Comparison of ENCODE assay signal across 21 cellular contexts in the genomic region with DNA sequence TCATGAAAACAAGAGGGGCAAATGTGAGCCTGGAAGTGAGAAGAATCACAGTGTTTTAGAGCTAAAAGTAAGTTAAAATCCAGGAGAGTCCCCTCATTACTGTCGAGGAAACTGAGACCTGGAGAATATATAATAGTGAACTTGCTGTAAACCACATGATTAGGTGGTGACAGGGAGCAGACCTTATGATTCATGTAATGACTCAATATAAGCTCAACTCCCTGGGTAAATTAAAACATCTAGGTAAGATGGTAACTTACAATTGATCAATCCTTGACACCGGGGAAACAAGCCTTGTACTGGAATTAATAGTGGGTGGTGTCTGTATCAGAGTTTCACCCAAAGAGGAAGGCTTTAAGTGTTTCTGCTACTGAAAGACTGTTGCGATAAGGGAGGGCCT.
"Had no signal": no experiment of that assay in that cellular context is flagged by ENCODE, and none has a peak within 500 bp of the region (broad histone marks: within the 10 kb centered on the region; RNA-seq: fewer than 3 reads in every experiment).

No MANE protein-coding gene starts in this region.

- H3K27ac Mint-ChIP-seq: activated CD4-positive, alpha-beta memory T cell treated with anti-CD3 and anti-CD28 coated beads, Interleukin-2, amount 10 ng/mL, durations not matched to agents 7 days and 5 days; activated T-cell treated with anti-CD3 and anti-CD28 coated beads, Interleukin-2, amount 50 U/mL, for 24 hours; dendritic cell treated with granulocyte-macrophage colony-stimulating factor and Interleukin-4, amounts not matched to agents 40 ng/mL and 50 ng/mL, for 4 days; natural killer cell; stimulated activated effector memory CD8-positive, alpha-beta T cell treated with anti-CD3 and anti-CD28 coated beads, Interleukin-12 subunit alpha, Interleukin-12 subunit beta, amount 100 ng/mL, for 72 hours; T-helper 2 cell treated with Interferon-gamma antibody and Interleukin-4, amounts not matched to agents 5 μg/mL and 100 μg/mL, for 36 hours; type B pancreatic cell; WTC11 had no signal

- H3K4me2 ChIP-seq: smooth muscle cell had no signal

- H3K9me3 ChIP-seq: esophagus squamous epithelium, lower lobe of right lung, ovary, stomach, testis had no signal

- H3K27me3 Mint-ChIP-seq: dendritic cell treated with granulocyte-macrophage colony-stimulating factor and Interleukin-4, amounts not matched to agents 40 ng/mL and 50 ng/mL, for 4 days had no signal

- H3K4me3 Mint-ChIP-seq: activated CD4-positive, alpha-beta memory T cell treated with anti-CD3 and anti-CD28 coated beads, Interleukin-2, amount 10 ng/mL, durations not matched to agents 7 days and 5 days; activated T-cell treated with anti-CD3 and anti-CD28 coated beads, Interleukin-2, amount 50 U/mL, for 24 hours; dendritic cell treated with granulocyte-macrophage colony-stimulating factor and Interleukin-4, amounts not matched to agents 40 ng/mL and 50 ng/mL, for 4 days; natural killer cell; stimulated activated effector memory CD8-positive, alpha-beta T cell treated with anti-CD3 and anti-CD28 coated beads, Interleukin-12 subunit alpha, Interleukin-12 subunit beta, amount 100 ng/mL, for 72 hours; T-helper 2 cell treated with Interferon-gamma antibody and Interleukin-4, amounts not matched to agents 5 μg/mL and 100 μg/mL, for 36 hours; type B pancreatic cell; WTC11 had no signal

- H3K36me3 ChIP-seq: esophagus squamous epithelium, lower lobe of right lung, ovary, stomach had no signal

- DNase-seq: activated CD4-positive, alpha-beta memory T cell treated with anti-CD3 and anti-CD28 coated beads, Interleukin-2, amount 10 ng/mL, durations not matched to agents 7 days and 5 days; activated CD4-positive, alpha-beta T cell treated with anti-CD3 and anti-CD28 coated beads for 4 hours; activated effector memory CD4-positive, alpha-beta T cell treated with Interleukin-2 at 50 U/mL for 16 hours; activated naive CD4-positive, alpha-beta T cell treated with anti-CD3 and anti-CD28 coated beads, Interleukin-2, amount 50 U/mL, for 16 hours; activated T-cell treated with anti-CD3 and anti-CD28 coated beads, Interleukin-2, amount 50 U/mL, for 24 hours; effector CD8-positive, alpha-beta T cell; esophagus squamous epithelium; left colon; lower lobe of right lung; natural killer cell; ovary; stimulated activated CD4-positive, alpha-beta T cell treated with anti-CD3 and anti-CD28 coated beads, Interleukin-4, amount 100 ng/mL, for 1 hour; stomach; testis had no signal

- ATAC-seq: left colon; lower lobe of right lung; natural killer cell; sciatic nerve; stimulated activated effector memory CD8-positive, alpha-beta T cell treated with anti-CD3 and anti-CD28 coated beads, Interleukin-12 subunit alpha, Interleukin-12 subunit beta, amount 100 ng/mL, for 72 hours; WTC11 had no signal

- H3K27me3 ChIP-seq: esophagus squamous epithelium, ovary, stomach, testis had no signal

- H3K4me1 ChIP-seq: esophagus squamous epithelium, lower lobe of right lung, stomach, testis had no signal

- H3K36me3 Mint-ChIP-seq: stimulated activated effector memory CD8-positive, alpha-beta T cell treated with anti-CD3 and anti-CD28 coated beads, Interleukin-12 subunit alpha, Interleukin-12 subunit beta, amount 100 ng/mL, for 72 hours; type B pancreatic cell; WTC11 had no signal

- H3K4me3 ChIP-seq: esophagus squamous epithelium, lower lobe of right lung, ovary, smooth muscle cell, stomach, testis had no signal

- H3K4me1 Mint-ChIP-seq: activated CD4-positive, alpha-beta memory T cell treated with anti-CD3 and anti-CD28 coated beads, Interleukin-2, amount 10 ng/mL, durations not matched to agents 7 days and 5 days; stimulated activated effector memory CD8-positive, alpha-beta T cell treated with anti-CD3 and anti-CD28 coated beads, Interleukin-12 subunit alpha, Interleukin-12 subunit beta, amount 100 ng/mL, for 72 hours; WTC11 had no signal

- H3K9me3 Mint-ChIP-seq: activated CD4-positive, alpha-beta memory T cell treated with anti-CD3 and anti-CD28 coated beads, Interleukin-2, amount 10 ng/mL, durations not matched to agents 7 days and 5 days; dendritic cell treated with granulocyte-macrophage colony-stimulating factor and Interleukin-4, amounts not matched to agents 40 ng/mL and 50 ng/mL, for 4 days; stimulated activated effector memory CD8-positive, alpha-beta T cell treated with anti-CD3 and anti-CD28 coated beads, Interleukin-12 subunit alpha, Interleukin-12 subunit beta, amount 100 ng/mL, for 72 hours; T-helper 2 cell treated with Interferon-gamma antibody and Interleukin-4, amounts not matched to agents 5 μg/mL and 100 μg/mL, for 36 hours; type B pancreatic cell had no signal
